8 cellular contexts compared by ENCODE assay signal in genomic region chr1:155934097-155934932, GRCh38. TPM values are rescaled to one million over a fixed set of nuclear protein-coding genes. Genes with fewer than 3 reads are reported as not detected.
DNase-seq lines count a peak whose midpoint lies in the region; ATAC-seq, FAIRE-seq and TF ChIP-seq lines count a peak whose summit lies in the region.

Gene KHDC4 (minus strand): TSS chr1:155934413. CDS start chr1:155934373, 40 bp downstream.

- TF ChIP-seq CTCF in GM12864 (IDR thresholded peaks at IDR 0.05; ENCODE audit: low read depth, low read length, missing control alignments), result peak; percentile 10
- TF ChIP-seq CTCF in pancreas (IDR thresholded peaks at IDR 0.05), result no peak
- TF ChIP-seq CTCF in tibial nerve (IDR thresholded peaks at IDR 0.05), result peak; percentile 2 to 51 (median 14)

- H3K27me3 ChIP-seq in pancreas (no peaks in the 10 kb centered on the region), tibial nerve (no peaks in the 10 kb centered on the region)

- no peaks in the 10 kb centered on the region for H3K27me3 Mint-ChIP-seq in activated naive CD8-positive, alpha-beta T cell treated with anti-CD3 and anti-CD28 coated beads, Interleukin-2, amount 10 ng/mL, durations not matched to agents 7 days and 5 days

- TF ChIP-seq EP300 in tibial nerve (IDR thresholded peaks at IDR 0.05), result peak; percentile 77 to 99

- peak; percentile 94 to 97 for TF ChIP-seq POLR2A in tibial nerve (IDR thresholded peaks at IDR 0.05)

- H3K4me3 ChIP-seq in GM12864 (ENCODE audit: low read depth, low read length) (peak within 1 kb of the TSS; percentile 89), pancreas (peak within 1 kb of the TSS; percentile 56 to 85 (median 78)), tibial nerve (peak within 1 kb of the TSS; percentile 59 to 97 (median 90))

- peaks cover 28% of the 10 kb centered on the region for H3K4me1 Mint-ChIP-seq in activated naive CD8-positive, alpha-beta T cell treated with anti-CD3 and anti-CD28 coated beads, Interleukin-2, amount 10 ng/mL, durations not matched to agents 7 days and 5 days

- POLR2A ChIA-PET in activated naive CD8-positive, alpha-beta T cell treated with anti-CD3 and anti-CD28 coated beads, Interleukin-2, amount 10 ng/mL, durations not matched to agents 7 days and 5 days (lab: Charles Lee), result interaction anchor here (0.5 to 3.2 kb wide), 34 partner anchors 8 to 1197 kb away, joined by 3 to 58 read pairs (median 4); partner anchors contain the start of genes ARHGEF2, MEF2D, SMG5 and SSR2

- DNase-seq in GM12864 (ENCODE audit: low read depth) (peak; percentile 99), NCI-H1105 (lab: John Stamatoyannopoulos, UW) (peak; percentile 99), SKM-1 treated with dmso at 0.1 percent for 144 hours (lab: John Stamatoyannopoulos, UW; ENCODE audit: unreplicated experiment) (peak; percentile 100), Right ventricle myocardium inferior (ENCODE audit: missing footprints) (peak; percentile 97), pancreas (peak; percentile 88 to 96 (median 96)), tibial nerve (ENCODE audit: low spot score in 2 of 2) (peak; percentile 91 to 94)
- DNase-seq in activated naive CD8-positive, alpha-beta T cell treated with anti-CD3 and anti-CD28 coated beads, Interleukin-2, amount 10 ng/mL, durations not matched to agents 7 days and 5 days, result peak; percentile 88

- intact Hi-C loops in Right ventricle myocardium inferior (cut with DNase I) (loop anchor here (5.0 kb wide), 1 partner anchor 118 kb away; the partner anchor contains the start of genes LAMTOR2 and UBQLN4), pancreas (cut with DNase I) (no loop called here)

- H3K27ac Mint-ChIP-seq in activated naive CD8-positive, alpha-beta T cell treated with anti-CD3 and anti-CD28 coated beads, Interleukin-2, amount 10 ng/mL, durations not matched to agents 7 days and 5 days, result no peak within 1 kb of the TSS

- peak within 1 kb of the TSS; percentile 79 to 87 (median 86) for H3K27ac ChIP-seq in pancreas
- H3K27ac ChIP-seq in tibial nerve, result peak within 1 kb of the TSS; percentile 90 to 98 (median 94)

- H3K36me3 Mint-ChIP-seq in activated naive CD8-positive, alpha-beta T cell treated with anti-CD3 and anti-CD28 coated beads, Interleukin-2, amount 10 ng/mL, durations not matched to agents 7 days and 5 days, result peaks cover 26% of the 10 kb centered on the region

- FAIRE-seq in pancreas (lab: Jason Lieb, UNC), result peak; percentile 96

- H3K4me1 ChIP-seq in pancreas (peaks cover 22 to 38% (median 30%) of the 10 kb centered on the region in 3 donors), tibial nerve (peaks cover 6 to 53% (median 43%) of the 10 kb centered on the region in 4 donors)

- peaks cover 0 to 21% (median 3%) of the 10 kb centered on the region in 3 donors for H3K36me3 ChIP-seq in pancreas
- peaks cover 0 to 35% (median 3%) of the 10 kb centered on the region in 3 donors for H3K36me3 ChIP-seq in tibial nerve

- H3K9me3 ChIP-seq in pancreas (no peaks in the 10 kb centered on the region), tibial nerve (no peaks in the 10 kb centered on the region)

- ATAC-seq in HG02623 (IDR thresholded peaks at IDR 0.05; ENCODE audit: unreplicated experiment) (peak; percentile 91), Right ventricle myocardium inferior (peak; percentile 99), pancreas (peak; percentile 96 to 98 (median 97))
- peak; percentile 97 for ATAC-seq in activated naive CD8-positive, alpha-beta T cell treated with anti-CD3 and anti-CD28 coated beads, Interleukin-2, amount 10 ng/mL, durations not matched to agents 7 days and 5 days (ENCODE audit: low read depth)

- no peaks in the 10 kb centered on the region for H3K9me3 Mint-ChIP-seq in activated naive CD8-positive, alpha-beta T cell treated with anti-CD3 and anti-CD28 coated beads, Interleukin-2, amount 10 ng/mL, durations not matched to agents 7 days and 5 days

- no peak within 1 kb of the TSS for H3K4me3 Mint-ChIP-seq in activated naive CD8-positive, alpha-beta T cell treated with anti-CD3 and anti-CD28 coated beads, Interleukin-2, amount 10 ng/mL, durations not matched to agents 7 days and 5 days

- WGBS in pancreas, 2 donors, result 0 to 1% methylated on average over 50 of the region's 50 CpGs
- WGBS in tibial nerve, 2 donors, result 0 to 1% methylated on average over 49 to 50 of the region's 50 CpGs

RNA-seq across cellular contexts. Expression of gene KHDC4, which starts in this region (rescaled TPM):
- total RNA-seq in activated naive CD8-positive, alpha-beta T cell treated with anti-CD3 and anti-CD28 coated beads, Interleukin-2, amount 10 ng/mL, durations not matched to agents 7 days and 5 days, result 10 to 100 TPM; 91.6 to 94.5 TPM
- total RNA-seq in Right ventricle myocardium inferior (22.0 TPM), pancreas (10 to 100 TPM; 11.9 to 24.3 (median 15.5) TPM), tibial nerve (10 to 100 TPM; 46.8 to 82.8 (median 67.7) TPM)
- polyA plus RNA-seq in pancreas, result 10 to 100 TPM; 29.3 to 32.8 TPM

Comparison
In these comparisons a context has a peak if more than half of its experiments do, and no peak if none do; other contexts are left out.
1. Peak in every context shown above with its lines: DNase-seq, ATAC-seq, H3K4me3 ChIP-seq and H3K27ac ChIP-seq.
2. CTCF ChIP-seq: peak in GM12864 (single experiment) and tibial nerve (5 of 5); none in pancreas (0 of 4).